In the genomic region with DNA sequence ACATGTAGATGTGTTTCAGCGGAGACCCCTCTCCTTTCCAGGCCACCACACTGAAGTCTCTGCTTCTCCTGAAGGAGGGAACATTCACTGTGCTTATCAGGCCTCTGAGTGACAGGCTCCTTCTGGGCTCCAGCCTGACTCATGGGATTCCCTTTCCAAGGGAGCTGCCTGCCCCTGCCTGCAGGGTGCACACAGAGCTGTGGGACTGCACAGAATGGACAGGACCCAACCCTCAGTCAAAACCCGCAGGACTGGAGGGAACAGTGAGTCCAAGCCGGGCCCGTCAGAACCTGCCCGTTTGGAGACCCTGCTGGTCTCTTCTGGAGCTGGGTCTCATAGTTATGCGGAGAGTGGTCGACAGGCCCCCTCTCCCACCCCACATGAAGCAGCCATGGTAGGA, we compare ENCODE assay signal across 11 cellular contexts. TPM values are rescaled to one million over a fixed set of nuclear protein-coding genes. Genes with fewer than 3 reads are reported as not detected.
DNase-seq lines count a peak whose midpoint lies in the region; ATAC-seq, FAIRE-seq and TF ChIP-seq lines count a peak whose summit lies in the region.
"Had no signal": no experiment of that assay in that cellular context is flagged by ENCODE, and none has a peak within 500 bp of the region (broad histone marks: within the 10 kb centered on the region; RNA-seq: fewer than 3 reads in every experiment).

No MANE protein-coding gene starts in this region.

- no peak for DNase-seq in natural killer cell treated with Interleukin-12 subunit alpha and Interleukin-12 subunit beta and Interleukin-15 and Interleukin-18, amount 100 ng/mL, for 72 hours (ENCODE audit: low spot score)
- DNase-seq in natural killer cell, result no peak
- no peak for DNase-seq in astrocyte of the spinal cord (ENCODE audit: low read depth, low spot score)
- DNase-seq in keratinocyte (ENCODE audit: low read depth, low spot score), result no peak
- peak; percentile 57 to 71 for DNase-seq in aorta
- no peak for DNase-seq in anterior cingulate cortex (lab: John Stamatoyannopoulos, UW)
- no peak for DNase-seq in NCI-H510A treated with DMSO at 0.1 percent for 48 hours (lab: John Stamatoyannopoulos, UW)
- DNase-seq: CD4-positive, alpha-beta memory T cell; NCI-H2081 had no signal

- peak overlapping the region; percentile 70 for H3K27ac ChIP-seq in keratinocyte (ENCODE audit: control insufficient read depth, insufficient read depth, low read length)
- no peak overlapping the region for H3K27ac ChIP-seq in aorta (ENCODE audit: low read depth in 1 of 2, low read length in 2 of 2)

- peak overlapping the region; percentile 51 to 62 for H3K27ac Mint-ChIP-seq in natural killer cell treated with Interleukin-12 subunit alpha and Interleukin-12 subunit beta and Interleukin-15 and Interleukin-18, amount 100 ng/mL, for 72 hours
- peak overlapping the region in 1 of 2 donors; percentile 32 for H3K27ac Mint-ChIP-seq in natural killer cell

- H3K4me1 ChIP-seq in keratinocyte (ENCODE audit: control insufficient read depth, extremely low read depth, insufficient read depth, low read length) (peaks cover 34% of the 10 kb centered on the region), aorta (ENCODE audit: control insufficient read depth in 1 of 2, insufficient read depth in 2 of 2, low read length in 2 of 2) (peaks cover 7 to 8% of the 10 kb centered on the region in 2 donors)

- no peaks in the 10 kb centered on the region for H3K27me3 Mint-ChIP-seq in natural killer cell treated with Interleukin-12 subunit alpha and Interleukin-12 subunit beta and Interleukin-15 and Interleukin-18, amount 100 ng/mL, for 72 hours
- H3K27me3 Mint-ChIP-seq in natural killer cell (ENCODE audit: low read depth in 2 of 2), result no peaks in the 10 kb centered on the region
- H3K27me3 Mint-ChIP-seq: CD4-positive, alpha-beta memory T cell had no signal

- H3K4me3 ChIP-seq in astrocyte of the spinal cord (ENCODE audit: low read depth, low read length), result no peak overlapping the region
- H3K4me3 ChIP-seq in keratinocyte (ENCODE audit: control insufficient read depth in 2 of 3, extremely low read depth in 1 of 3, insufficient read depth in 2 of 3, low read depth in 1 of 3, low read length in 3 of 3), result no peak overlapping the region
- H3K4me3 ChIP-seq in aorta (ENCODE audit: low read length in 2 of 2), result no peak overlapping the region

- ATAC-seq in natural killer cell treated with Interleukin-12 subunit alpha and Interleukin-12 subunit beta and Interleukin-15 and Interleukin-18, amount 100 ng/mL, for 72 hours, result no peak
- ATAC-seq in natural killer cell, result no peak
- ATAC-seq in aorta (ENCODE audit: low FRiP score), result no peak
- ATAC-seq in GM21825 (IDR thresholded peaks at IDR 0.05; ENCODE audit: unreplicated experiment), result no peak

- H3K4me1 Mint-ChIP-seq in natural killer cell treated with Interleukin-12 subunit alpha and Interleukin-12 subunit beta and Interleukin-15 and Interleukin-18, amount 100 ng/mL, for 72 hours (ENCODE audit: low read depth in 2 of 2), result peaks cover 22 to 30% of the 10 kb centered on the region in 2 donors
- peaks cover 25 to 29% of the 10 kb centered on the region in 2 donors for H3K4me1 Mint-ChIP-seq in natural killer cell

- no peaks in the 10 kb centered on the region for H3K9me3 ChIP-seq in keratinocyte (ENCODE audit: control insufficient read depth, low read depth, low read length)
- no peaks in the 10 kb centered on the region for H3K9me3 ChIP-seq in aorta (ENCODE audit: control insufficient read depth, low read length)

- H3K9me1 ChIP-seq in keratinocyte (ENCODE audit: control insufficient read depth, extremely low read depth, insufficient read depth, low read length), result no peaks in the 10 kb centered on the region

- FAIRE-seq in keratinocyte (lab: Jason Lieb, UNC), result peak; percentile 90
- FAIRE-seq: H1 had no signal

- in situ Hi-C loops in astrocyte of the spinal cord (cut with HindIII; ENCODE audit: low sequenced_read_pairs), result no loop called here

- peak overlapping the region; percentile 26 for H3K9ac ChIP-seq in keratinocyte (ENCODE audit: control insufficient read depth, extremely low read depth, insufficient read depth, low read length)

- no peak overlapping the region for H3K4me3 Mint-ChIP-seq in natural killer cell treated with Interleukin-12 subunit alpha and Interleukin-12 subunit beta and Interleukin-15 and Interleukin-18, amount 100 ng/mL, for 72 hours
- H3K4me3 Mint-ChIP-seq in natural killer cell, result no peak overlapping the region
- H3K4me3 Mint-ChIP-seq: CD4-positive, alpha-beta memory T cell had no signal

- no peak for TF ChIP-seq CTCF in natural killer cell (IDR thresholded peaks at IDR 0.05)
- peak; percentile 25 for TF ChIP-seq CTCF in astrocyte of the spinal cord (IDR thresholded peaks at IDR 0.05; ENCODE audit: low read depth, low read length)
- TF ChIP-seq CTCF in keratinocyte (optimal IDR thresholded peaks at IDR 0.05 in 1 of 3, IDR thresholded peaks at IDR 0.05 in 1 of 3, conservative IDR thresholded peaks at IDR 0.05 in 1 of 3; ENCODE audit: extremely low read depth in 1 of 3, insufficient read depth in 2 of 3, low read length in 3 of 3), result peak; percentile 43 to 50 (median 44)

- peaks cover 2% of the 10 kb centered on the region for H4K20me1 ChIP-seq in keratinocyte (ENCODE audit: control insufficient read depth, extremely low read depth, insufficient read depth, low read length)

- intact Hi-C loops in natural killer cell (cut with micrococcal nuclease), result no loop called here
- intact Hi-C loops in aorta (cut with DNase I), result loop anchor here in 1 of 2 donors (2.0 kb wide), 1 partner anchor 32 kb away; no protein-coding TSS in a partner anchor

- H3K9me3 Mint-ChIP-seq in natural killer cell treated with Interleukin-12 subunit alpha and Interleukin-12 subunit beta and Interleukin-15 and Interleukin-18, amount 100 ng/mL, for 72 hours, result no peaks in the 10 kb centered on the region
- H3K9me3 Mint-ChIP-seq in natural killer cell, result no peaks in the 10 kb centered on the region
- H3K9me3 Mint-ChIP-seq: CD4-positive, alpha-beta memory T cell had no signal

- no peaks in the 10 kb centered on the region for H3K79me2 ChIP-seq in keratinocyte (ENCODE audit: control insufficient read depth, insufficient read depth, low read length)

- peak overlapping the region; percentile 41 for H3K4me2 ChIP-seq in keratinocyte (ENCODE audit: control insufficient read depth, extremely low read depth, insufficient read depth, low read depth, low read length)

- H3K27me3 ChIP-seq in keratinocyte (ENCODE audit: control insufficient read depth, extremely low read depth, insufficient read depth, low read length) (no peaks in the 10 kb centered on the region), aorta (ENCODE audit: control insufficient read depth in 1 of 2, insufficient read depth in 2 of 2, low read length in 1 of 2) (no peaks in the 10 kb centered on the region)

- H3K36me3 Mint-ChIP-seq in natural killer cell treated with Interleukin-12 subunit alpha and Interleukin-12 subunit beta and Interleukin-15 and Interleukin-18, amount 100 ng/mL, for 72 hours, result peaks cover 10% of the 10 kb centered on the region
- H3K36me3 Mint-ChIP-seq in natural killer cell, result peaks cover 8% of the 10 kb centered on the region

- no peak overlapping the region for H2AFZ ChIP-seq in keratinocyte (ENCODE audit: control insufficient read depth, low read length)

- peaks cover 25% of the 10 kb centered on the region in 2 experiments for H3K36me3 ChIP-seq in keratinocyte (ENCODE audit: control insufficient read depth in 2 of 2, extremely low read depth in 1 of 2, insufficient read depth in 2 of 2, low read length in 2 of 2)
- peaks cover 0 to 1% of the 10 kb centered on the region in 2 donors for H3K36me3 ChIP-seq in aorta (ENCODE audit: control insufficient read depth in 1 of 2, insufficient read depth in 2 of 2, low read length in 1 of 2)

- dilution Hi-C loops in keratinocyte (cut with MboI; ENCODE audit: extremely low pct_ligation_motif_present, low sequenced_read_pairs), result no loop called here

- 73 to 74% methylated on average over 7 of the region's 7 CpGs for WGBS in aorta, 2 donors

RNA-seq across cellular contexts. Expression of a gene that starts 32.6 kb away (rescaled TPM):
- not detected for total RNA-seq in natural killer cell treated with Interleukin-12 subunit alpha and Interleukin-12 subunit beta and Interleukin-15 and Interleukin-18, amount 100 ng/mL, for 72 hours
- total RNA-seq in natural killer cell (not detected), aorta (100 to 1,000 TPM in 1 of 2 donors, 10 to 100 TPM in 1; 37.7 to 113 TPM)
- polyA plus RNA-seq in keratinocyte (0.39 to 0.70 TPM in 2 of 3 replicates, not detected in the other), aorta (100 to 1,000 TPM in 1 of 2 donors, 10 to 100 TPM in 1; 72.6 to 166 TPM)
- not detected for polyA plus RNA-seq in keratinocyte (2011; ENCODE audit: low read depth)
- 0.18 and 0.68 TPM in 2 replicates for polyA plus RNA-seq in keratinocyte (2011; cell fraction: cytosol; rRNA removed)
- not detected in 2 replicates for polyA plus RNA-seq in keratinocyte (2011; cell fraction: nucleus; rRNA removed)
- polyA plus RNA-seq in keratinocyte (2012; ENCODE audit: low replicate concordance), result 0.21 and 1.5 TPM in 2 replicates
- not detected in 3 replicates for polyA minus RNA-seq in keratinocyte
- polyA minus RNA-seq in keratinocyte (2011; cell fraction: cytosol; rRNA and poly(A)+ RNA removed), result not detected
- polyA minus RNA-seq in keratinocyte (2011; cell fraction: nucleus; rRNA and poly(A)+ RNA removed), result not detected in 2 replicates
- total RNA-seq: CD4-positive, alpha-beta memory T cell had no signal

RNA-seq across cellular contexts. Expression of a gene that starts 40.2 kb away (rescaled TPM):
- 100 to 1,000 TPM; 134 to 166 TPM for total RNA-seq in natural killer cell treated with Interleukin-12 subunit alpha and Interleukin-12 subunit beta and Interleukin-15 and Interleukin-18, amount 100 ng/mL, for 72 hours
- total RNA-seq in natural killer cell, result 100 to 1,000 TPM; 213 to 264 (median 245) TPM
- 69.7 to 97.9 TPM (median 93.9 TPM) in 3 replicates for polyA plus RNA-seq in keratinocyte
- polyA plus RNA-seq in keratinocyte (2011; ENCODE audit: low read depth), result 91.9 TPM
- polyA plus RNA-seq in keratinocyte (2011; cell fraction: cytosol; rRNA removed), result 74.0 and 78.2 TPM in 2 replicates
- polyA plus RNA-seq in keratinocyte (2011; cell fraction: nucleus; rRNA removed), result 57.5 and 68.2 TPM in 2 replicates
- 208 and 241 TPM in 2 replicates for polyA plus RNA-seq in keratinocyte (2012; ENCODE audit: low replicate concordance)
- polyA minus RNA-seq in keratinocyte, result 70.1 to 90.2 TPM (median 79.3 TPM) in 3 replicates
- 112 TPM for polyA minus RNA-seq in keratinocyte (2011; cell fraction: cytosol; rRNA and poly(A)+ RNA removed)
- 30.8 and 36.9 TPM in 2 replicates for polyA minus RNA-seq in keratinocyte (2011; cell fraction: nucleus; rRNA and poly(A)+ RNA removed)
- total RNA-seq in aorta, result 100 to 1,000 TPM; 227 to 256 TPM
- 100 to 1,000 TPM in 1 of 2 donors, 10 to 100 TPM in 1; 97.3 to 160 TPM for polyA plus RNA-seq in aorta

Comparison
In these comparisons a context has a peak if more than half of its experiments do, and no peak if none do; other contexts are left out.
1. DNase-seq: peak in aorta (2 of 2); none in natural killer cell treated with Interleukin-12 subunit alpha and Interleukin-12 subunit beta and Interleukin-15 and Interleukin-18, amount 100 ng/mL, for 72 hours (single experiment), natural killer cell (single experiment), astrocyte of the spinal cord (single experiment), keratinocyte (single experiment), anterior cingulate cortex (0 of 58) and NCI-H510A treated with DMSO at 0.1 percent for 48 hours (single experiment).
2. RNA of a gene that starts 32.6 kb away (total RNA-seq): 37.7 to 113 TPM in aorta; not detected in natural killer cell treated with Interleukin-12 subunit alpha and Interleukin-12 subunit beta and Interleukin-15 and Interleukin-18, amount 100 ng/mL, for 72 hours and not detected in natural killer cell; every median in the first group is over 10 times any median in the second.